ENCODE assay signal across 17 cellular contexts in the genomic region with DNA sequence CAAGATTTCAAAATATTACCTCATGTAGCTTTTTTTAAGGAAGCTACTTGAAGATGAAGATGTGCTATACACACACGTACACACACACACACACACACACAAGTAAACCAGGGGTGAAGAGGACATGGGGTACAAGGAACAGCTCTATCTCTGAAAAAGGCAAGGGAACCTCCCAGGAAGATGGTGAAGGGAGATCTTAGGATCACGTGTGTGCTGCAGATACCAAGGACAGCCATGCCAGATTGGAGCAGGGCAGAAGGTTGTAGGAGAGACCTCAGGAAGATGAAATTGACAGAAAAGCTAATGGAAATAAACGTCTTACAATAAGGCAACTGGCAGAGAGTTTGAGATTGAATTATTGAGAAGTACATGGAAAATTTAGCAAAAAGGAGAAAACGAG. TPM values are rescaled to one million over a fixed set of nuclear protein-coding genes. Genes with fewer than 3 reads are reported as not detected.
A peak's percentile ranks its signal among the peaks of the same experiment; 100 is the strongest.
DNase-seq lines count a peak whose midpoint lies in the region; TF ChIP-seq lines count a peak whose summit lies in the region.
"Had no signal": no experiment of that assay in that cellular context is flagged by ENCODE, and none has a peak within 500 bp of the region (broad histone marks: within the 10 kb centered on the region; RNA-seq: fewer than 3 reads in every experiment).

No MANE protein-coding gene starts in this region.

- H3K36me3 ChIP-seq in H7 (replicated peaks; ENCODE audit: control insufficient read depth, insufficient read depth, low read length) = no peaks in the 10 kb centered on the region
- no peaks in the 10 kb centered on the region for H3K36me3 ChIP-seq in HUES6 (ENCODE audit: control insufficient read depth, insufficient read depth, low read length)
- H3K36me3 ChIP-seq: BLaER1 treated with 17β-estradiol and CSF1 and Interleukin-3, amounts not matched to agents 10 nM and 100 nM had no signal

- H3K4me3 Mint-ChIP-seq in glutamatergic neuron (ENCODE audit: unreplicated experiment) = peak overlapping the region; percentile 53
- H3K4me3 Mint-ChIP-seq: B cell; CD8-positive, alpha-beta T cell; IgD-negative memory B cell had no signal

- H3K36me3 Mint-ChIP-seq in glutamatergic neuron (ENCODE audit: unreplicated experiment) = no peaks in the 10 kb centered on the region
- H3K36me3 Mint-ChIP-seq: CD8-positive, alpha-beta T cell had no signal

- H3K4me3 ChIP-seq in H7 (ENCODE audit: insufficient read depth, low read depth, low read length) (no peak overlapping the region), HUES6 (ENCODE audit: low read depth, low read length) (no peak overlapping the region; the same call in 1 of the 2 replicates)
- H3K4me3 ChIP-seq: BLaER1 treated with 17β-estradiol and CSF1 and Interleukin-3, amounts not matched to agents 10 nM and 100 nM; GM12878 had no signal

- H3K27ac ChIP-seq in HUES6 (ENCODE audit: low read depth, low read length) = peak overlapping the region; percentile 2; the same call in 1 of the 2 replicates
- H3K27ac ChIP-seq: BLaER1 treated with 17β-estradiol and CSF1 and Interleukin-3, amounts not matched to agents 10 nM and 100 nM; HL-60 had no signal

- peak overlapping the region; percentile 95 for H3K27ac Mint-ChIP-seq in glutamatergic neuron (ENCODE audit: unreplicated experiment)
- H3K27ac Mint-ChIP-seq: B cell; CD8-positive, alpha-beta T cell had no signal

- H3K9ac ChIP-seq in HUES6 (ENCODE audit: low read length) = no peak overlapping the region
- H3K9ac ChIP-seq: BLaER1 treated with 17β-estradiol and CSF1 and Interleukin-3, amounts not matched to agents 10 nM and 100 nM had no signal

- peaks cover 19% of the 10 kb centered on the region for H3K4me1 Mint-ChIP-seq in glutamatergic neuron (ENCODE audit: low read depth, unreplicated experiment)

- H3K27me3 ChIP-seq in H7 (ENCODE audit: control insufficient read depth, insufficient read depth, low read length) = no peaks in the 10 kb centered on the region
- H3K27me3 ChIP-seq in HUES6 (ENCODE audit: control insufficient read depth, insufficient read depth, low read length) = no peaks in the 10 kb centered on the region
- H3K27me3 ChIP-seq: BLaER1 treated with 17β-estradiol and CSF1 and Interleukin-3, amounts not matched to agents 10 nM and 100 nM had no signal

- H3K27me3 Mint-ChIP-seq in glutamatergic neuron (ENCODE audit: unreplicated experiment) = no peaks in the 10 kb centered on the region
- H3K27me3 Mint-ChIP-seq: B cell, IgD-negative memory B cell had no signal

- DNase-seq in H7 = peak; percentile 41
- DNase-seq in glutamatergic neuron = no peak
- DNase-seq in GM03348 (ENCODE audit: low spot score) = no peak
- no peak for DNase-seq in activated CD4-positive, alpha-beta T cell treated with anti-CD3 and anti-CD28 coated beads for 1 hour
- no peak for DNase-seq in activated effector memory CD4-positive, alpha-beta T cell treated with Interleukin-2 at 50 U/mL for 16 hours
- DNase-seq: Calu3; CD8-positive, alpha-beta T cell; DMS79 treated with DMSO at 0.1 percent for 48 hours; GF-D8; KG1 had no signal

- H3K4me1 ChIP-seq in HUES6 (ENCODE audit: control insufficient read depth, insufficient read depth, low read length) = peaks cover 10% of the 10 kb centered on the region

- TF ChIP-seq CTCF in glutamatergic neuron (IDR thresholded peaks at IDR 0.05; ENCODE audit: partially characterized antibody, unreplicated experiment) = no peak

- H3K9me3 Mint-ChIP-seq in glutamatergic neuron (ENCODE audit: unreplicated experiment) = peaks cover 7% of the 10 kb centered on the region
- H3K9me3 Mint-ChIP-seq: CD8-positive, alpha-beta T cell; IgD-negative memory B cell had no signal

- H3K9me3 ChIP-seq in HUES6 (ENCODE audit: control insufficient read depth, insufficient read depth, low read depth, low read length) = no peaks in the 10 kb centered on the region
- H3K9me3 ChIP-seq: BLaER1 treated with 17β-estradiol and CSF1 and Interleukin-3, amounts not matched to agents 10 nM and 100 nM had no signal

RNA-seq across cellular contexts. Expression of a gene that starts 19.7 kb away (rescaled TPM):
- total RNA-seq in H7 (2014; rRNA removed; shearing (Covaris generic)) = 5.2 and 7.2 TPM in 2 replicates
- total RNA-seq in glutamatergic neuron (ENCODE audit: unreplicated experiment) = 21.9 TPM
- total RNA-seq: Calu3; CD8-positive, alpha-beta T cell; HepG2 had no signal
